In the genomic region with DNA sequence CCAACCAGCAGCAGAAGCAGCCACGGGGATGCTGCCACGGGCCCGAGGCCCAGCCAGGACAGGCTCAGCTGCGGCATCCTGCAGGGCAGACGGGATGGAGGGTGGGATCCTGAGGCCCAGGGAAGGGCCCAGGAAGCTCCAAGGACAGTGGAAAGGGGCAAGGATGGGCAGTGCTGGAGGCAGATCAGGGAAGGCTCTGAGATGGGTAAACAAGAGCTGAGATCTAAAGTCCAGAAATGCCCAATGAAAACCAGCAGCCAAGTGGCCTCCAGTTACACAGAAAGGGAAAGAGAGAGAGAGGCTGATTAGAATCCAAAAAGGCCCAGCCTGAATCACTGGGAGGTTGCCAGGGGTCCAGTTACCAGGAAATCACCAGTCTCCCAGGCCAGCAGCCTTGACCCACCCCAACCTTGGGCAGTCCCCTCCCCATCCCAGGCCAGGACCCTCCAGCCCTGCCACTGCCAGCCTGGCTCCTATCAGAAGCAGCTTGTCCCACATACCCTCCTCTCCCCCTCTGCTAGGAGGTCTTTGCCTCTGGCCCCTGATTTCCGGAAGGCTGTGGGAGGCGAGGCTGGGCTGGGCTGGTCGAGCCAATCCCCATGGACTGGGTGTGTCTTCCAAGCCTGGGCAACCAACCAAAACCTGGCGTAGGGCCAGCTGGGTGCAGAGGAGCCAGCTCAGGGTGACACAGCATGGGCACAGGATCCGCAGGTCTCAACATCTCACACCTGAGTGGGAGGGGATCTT, we compare ENCODE assay signal across 1 cellular context.
TF ChIP-seq lines count a peak whose summit lies in the region.

TSS of gene CYP4F11 (minus strand) at position 198 of the 747 bp plus-strand sequence. CDS start at position 77, 121 bp downstream.

TF ChIP-seq in K562, 482 proteins besides CTCF, POLR2A, EP300 and RAD21:
- TF ChIP-seq SMC3 (conservative IDR thresholded peaks at IDR 0.05; ENCODE audit: insufficient read depth, low read depth, low read length) (no peak), NFIC (IDR thresholded peaks at IDR 0.05) (peak; percentile 77), POLR2B (IDR thresholded peaks at IDR 0.05; ENCODE audit: low read depth, partially characterized antibody) (no peak), OTX1 (CRISPR knock-in tag; IDR thresholded peaks at IDR 0.05) (no peak)
